ENCODE assay signal across 1 cellular context in genomic region chr5:57249251-57249874, GRCh38.
TF ChIP-seq lines count a peak whose summit lies in the region.

No MANE protein-coding gene starts in this region.

TF ChIP-seq in K562, 482 proteins besides CTCF, POLR2A, EP300 and RAD21 (continued from another document):
- TF ChIP-seq, protein P1, sequence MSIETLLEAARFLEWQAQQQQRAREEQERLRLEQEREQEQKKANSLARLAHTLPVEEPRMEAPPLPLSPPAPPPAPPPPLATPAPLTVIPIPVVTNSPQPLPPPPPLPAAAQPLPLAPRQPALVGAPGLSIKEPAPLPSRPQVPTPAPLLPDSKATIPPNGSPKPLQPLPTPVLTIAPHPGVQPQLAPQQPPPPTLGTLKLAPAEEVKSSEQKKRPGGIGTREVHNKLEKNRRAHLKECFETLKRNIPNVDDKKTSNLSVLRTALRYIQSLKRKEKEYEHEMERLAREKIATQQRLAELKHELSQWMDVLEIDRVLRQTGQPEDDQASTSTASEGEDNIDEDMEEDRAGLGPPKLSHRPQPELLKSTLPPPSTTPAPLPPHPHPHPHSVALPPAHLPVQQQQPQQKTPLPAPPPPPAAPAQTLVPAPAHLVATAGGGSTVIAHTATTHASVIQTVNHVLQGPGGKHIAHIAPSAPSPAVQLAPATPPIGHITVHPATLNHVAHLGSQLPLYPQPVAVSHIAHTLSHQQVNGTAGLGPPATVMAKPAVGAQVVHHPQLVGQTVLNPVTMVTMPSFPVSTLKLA (conservative IDR thresholded peaks at IDR 0.05): 0 out of 4 replicates have a peak, but pooled peaks of 1 of the 2 experiments have one; percentile 11
